Comparison of ENCODE assay signal across 16 cellular contexts in the genomic region with DNA sequence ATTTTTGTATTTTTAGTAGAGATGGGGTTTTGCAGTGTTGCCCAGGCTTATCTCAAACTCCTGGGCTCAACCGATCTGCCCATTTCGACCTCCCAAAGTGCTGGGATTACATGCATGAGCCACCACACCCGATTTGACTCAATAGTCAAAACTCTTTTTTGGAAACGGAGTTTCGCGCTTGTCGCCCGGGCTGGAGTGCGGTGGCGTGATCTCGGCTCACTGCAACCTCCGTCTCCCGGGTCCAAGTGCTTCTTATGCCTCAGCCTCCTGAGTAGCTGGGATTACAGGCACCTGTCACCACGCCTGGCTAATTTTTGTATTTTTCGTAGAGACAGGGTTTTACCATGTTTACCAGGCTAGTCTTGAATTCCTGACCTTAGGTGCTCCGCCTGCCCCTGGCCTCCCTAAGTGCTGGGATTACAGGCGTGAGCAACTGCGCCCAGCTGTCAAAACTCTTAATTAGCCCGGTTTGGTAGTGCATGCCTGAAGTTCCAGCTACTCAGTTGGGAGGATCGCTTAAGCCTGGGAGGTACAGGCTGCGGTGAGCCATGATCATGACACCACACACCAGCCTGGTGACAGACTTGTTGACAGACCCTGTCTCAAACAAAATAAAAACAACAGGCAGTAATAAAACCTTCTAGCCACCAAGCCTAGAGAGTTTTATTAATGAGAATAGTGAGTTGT. TPM values are rescaled to one million over a fixed set of nuclear protein-coding genes. Genes with fewer than 3 reads are reported as not detected.
DNase-seq lines count a peak whose midpoint lies in the region; TF ChIP-seq lines count a peak whose summit lies in the region.
"Had no signal": no experiment of that assay in that cellular context is flagged by ENCODE, and none has a peak within 500 bp of the region (broad histone marks: within the 10 kb centered on the region; RNA-seq: fewer than 3 reads in every experiment).

No MANE protein-coding gene starts in this region.

- peaks cover 34% of the 10 kb centered on the region for H3K36me3 ChIP-seq in SJCRH30
- no peaks in the 10 kb centered on the region for H3K36me3 ChIP-seq in hepatocyte (replicated peaks; ENCODE audit: insufficient read depth, low read depth)

- no peak overlapping the region for H3K4me2 ChIP-seq in hepatocyte
- H3K4me2 ChIP-seq: BLaER1 treated with 17β-estradiol and CSF1 and Interleukin-3, amounts not matched to agents 10 nM and 100 nM had no signal

- WGBS in hepatocyte (ENCODE audit: low lambda C conversion rate, missing lambda C conversion rate), result 96% methylated on average over 21 of the region's 21 CpGs

- H3K27me3 ChIP-seq in SJCRH30 (no peaks in the 10 kb centered on the region), hepatocyte (no peaks in the 10 kb centered on the region)
- H3K27me3 ChIP-seq: BLaER1 treated with 17β-estradiol and CSF1 and Interleukin-3, amounts not matched to agents 10 nM and 100 nM had no signal

- TF ChIP-seq CTCF in retinal pigment epithelial cell (conservative IDR thresholded peaks at IDR 0.05; ENCODE audit: low read depth, low read length) (no peak), hepatocyte (IDR thresholded peaks at IDR 0.05; ENCODE audit: poor library complexity) (no peak)

- peaks cover 6% of the 10 kb centered on the region for H3K9me3 ChIP-seq in SJCRH30 (replicated peaks)
- H3K9me3 ChIP-seq in hepatocyte (ENCODE audit: low read depth), result no peaks in the 10 kb centered on the region
- H3K9me3 ChIP-seq: HAP-1 had no signal

- H3K79me2 ChIP-seq in hepatocyte, result no peaks in the 10 kb centered on the region

- peak; percentile 83 to 93 for DNase-seq in NCI-H524 (lab: John Stamatoyannopoulos, UW)
- peak; percentile 95 to 97 for DNase-seq in SJCRH30
- peak; percentile 45 for DNase-seq in left kidney (ENCODE audit: low read depth, low spot score)
- DNase-seq in retinal pigment epithelial cell (ENCODE audit: low read depth), result peak; percentile 62
- no peak for DNase-seq in hepatocyte (ENCODE audit: low spot score)
- DNase-seq in NCI-H1092 treated with DMSO at 0.1 percent for 48 hours (lab: John Stamatoyannopoulos, UW), result no peak
- DNase-seq in DMS79 (lab: John Stamatoyannopoulos, UW), result no peak
- no peak for DNase-seq in activated naive CD4-positive, alpha-beta T cell (lab: John Stamatoyannopoulos, UW)
- DNase-seq: ACHN; CD4-positive, CD25-positive, alpha-beta regulatory T cell had no signal

- peaks cover 10% of the 10 kb centered on the region; the same call in 1 of the 2 replicates for H3K4me1 ChIP-seq in SJCRH30
- H3K4me1 ChIP-seq in hepatocyte (ENCODE audit: insufficient read depth), result no peaks in the 10 kb centered on the region
- H3K4me1 ChIP-seq: HAP-1 had no signal

- H4K20me1 ChIP-seq in hepatocyte (ENCODE audit: insufficient read depth, poor library complexity, severe bottlenecking), result no peaks in the 10 kb centered on the region
- H4K20me1 ChIP-seq: BLaER1 treated with 17β-estradiol and CSF1 and Interleukin-3, amounts not matched to agents 10 nM and 100 nM had no signal

- H3K4me3 ChIP-seq in SJCRH30 (peak overlapping the region; percentile 33), retinal pigment epithelial cell (ENCODE audit: low read length) (no peak overlapping the region), hepatocyte (no peak overlapping the region)
- H3K4me3 ChIP-seq: BLaER1 treated with 17β-estradiol and CSF1 and Interleukin-3, amounts not matched to agents 10 nM and 100 nM; HAP-1 had no signal

- H3K27ac ChIP-seq in SJCRH30 (peak overlapping the region; percentile 80), hepatocyte (no peak overlapping the region)
- H3K27ac ChIP-seq: BLaER1 treated with 17β-estradiol and CSF1 and Interleukin-3, amounts not matched to agents 10 nM and 100 nM had no signal

- no peak overlapping the region for H2AFZ ChIP-seq in hepatocyte

- H3K9me2 ChIP-seq in hepatocyte (replicated peaks; ENCODE audit: insufficient read depth), result no peaks in the 10 kb centered on the region

RNA-seq across cellular contexts. Expression of gene MED21, which starts 12.4 kb away (rescaled TPM):
- 82.9 and 85.4 TPM in 2 replicates for total RNA-seq in SJCRH30 (2014; rRNA removed; shearing (Covaris generic))
- total RNA-seq in hepatocyte, result 56.9 and 68.6 TPM in 2 replicates
- 30.6 and 33.4 TPM in 2 replicates for polyA plus RNA-seq in hepatocyte

RNA-seq across cellular contexts. Expression of gene TM7SF3, which starts 20.6 kb away (rescaled TPM):
- total RNA-seq in SJCRH30 (2014; rRNA removed; shearing (Covaris generic)), result 22.2 and 32.0 TPM in 2 replicates
- 41.2 and 41.5 TPM in 2 replicates for total RNA-seq in hepatocyte
- 51.2 and 52.1 TPM in 2 replicates for polyA plus RNA-seq in hepatocyte

RNA-seq across cellular contexts. Expression of gene C12orf71, which starts 47.6 kb away (rescaled TPM):
- not detected in 2 replicates for total RNA-seq in SJCRH30 (2014; rRNA removed; shearing (Covaris generic))
- total RNA-seq in hepatocyte, result not detected in 2 replicates
- polyA plus RNA-seq in hepatocyte, result not detected in 2 replicates
- total RNA-seq: A172; CD4-positive, CD25-positive, alpha-beta regulatory T cell; G401; H1; HepG2 had no signal
- polyA plus RNA-seq: CD4-positive, CD25-positive, alpha-beta regulatory T cell; H1; HepG2 had no signal

Comparison
In these comparisons a context has a peak if more than half of its experiments do, and no peak if none do; other contexts are left out.
1. DNase-seq: peak in NCI-H524 (2 of 2), SJCRH30 (2 of 2), left kidney (single experiment) and retinal pigment epithelial cell (single experiment); none in hepatocyte (single experiment), NCI-H1092 treated with DMSO at 0.1 percent for 48 hours (single experiment), DMS79 (single experiment) and activated naive CD4-positive, alpha-beta T cell (0 of 4).